8 cellular contexts compared by ENCODE assay signal in genomic region chr4:109406337-109406931, GRCh38. TPM values are rescaled to one million over a fixed set of nuclear protein-coding genes. Genes with fewer than 3 reads are reported as not detected.
A peak's percentile ranks its signal among the peaks of the same experiment; 100 is the strongest.
DNase-seq lines count a peak whose midpoint lies in the region; ATAC-seq lines count a peak whose summit lies in the region.

No MANE protein-coding gene starts in this region.

- ATAC-seq in GM19452 (IDR thresholded peaks at IDR 0.05; ENCODE audit: unreplicated experiment) (peak; percentile 69), HG03460 (IDR thresholded peaks at IDR 0.05; ENCODE audit: unreplicated experiment) (peak; percentile 92), HG03108 (IDR thresholded peaks at IDR 0.05; ENCODE audit: unreplicated experiment) (no peak)

- DNase-seq in SIG-M5 treated with dmso at 0.1 percent for 504 hours (lab: John Stamatoyannopoulos, UW; ENCODE audit: unreplicated experiment), result peak; percentile 38
- DNase-seq in SIG-M5 (lab: John Stamatoyannopoulos, UW), result no peak
- DNase-seq in OCI-M1 (lab: John Stamatoyannopoulos, UW), result peak; percentile 78
- DNase-seq in dermis microvascular lymphatic vessel endothelial cell (ENCODE audit: low read depth in 2 of 2), result peak; percentile 51 to 73
- peak; percentile 72 for DNase-seq in medulla oblongata (ENCODE audit: extremely low spot score)

RNA-seq across cellular contexts. Expression of gene SEC24B, which starts 27.2 kb away (rescaled TPM):
- total RNA-seq in dermis microvascular lymphatic vessel endothelial cell, result 10.0 and 16.1 TPM in 2 replicates
